In the genomic region with DNA sequence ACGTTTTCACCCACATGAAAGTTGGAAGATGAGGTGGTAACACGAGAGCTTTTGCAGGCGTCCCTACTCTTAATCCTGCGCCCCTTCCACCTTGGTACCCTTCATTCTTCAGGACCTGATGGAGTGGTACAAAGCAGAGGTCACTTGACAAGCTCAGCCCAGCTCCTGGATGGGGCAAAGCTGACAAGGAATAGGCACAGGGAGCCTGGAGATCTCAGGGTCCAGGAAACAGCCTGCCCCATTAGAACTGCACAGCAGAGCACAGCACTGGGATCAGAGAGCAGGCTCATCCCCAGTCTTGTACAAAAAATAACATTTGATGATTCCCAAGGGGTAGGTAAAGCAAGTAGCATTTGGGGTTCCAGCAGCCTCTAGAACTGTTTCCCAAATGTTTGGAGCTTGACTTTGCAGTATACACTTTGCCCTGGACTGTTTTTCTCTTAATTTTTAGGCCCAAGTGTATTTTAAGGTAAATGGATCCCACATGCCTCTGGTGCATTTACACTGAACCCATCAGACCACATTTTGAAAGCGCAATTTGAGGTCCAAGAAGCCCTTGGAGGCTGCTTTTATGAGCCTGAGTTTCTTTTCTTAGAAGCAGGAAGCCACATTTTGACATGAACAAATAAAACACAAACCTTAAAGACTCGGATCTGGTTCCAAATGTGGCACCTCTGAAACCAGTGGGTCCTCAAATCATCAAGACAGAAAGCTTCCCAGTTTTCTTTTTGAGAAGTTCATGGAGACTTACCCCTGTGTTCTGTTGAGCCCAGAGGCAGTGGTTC, we compare ENCODE assay signal across 2 cellular contexts.
TF ChIP-seq lines count a peak whose summit lies in the region.

No MANE protein-coding gene starts in this region.

TF ChIP-seq in GM12878, 131 proteins besides CTCF, POLR2A, EP300 and RAD21:
- TF ChIP-seq RBBP5 (conservative IDR thresholded peaks at IDR 0.05) (no peak), JUND (IDR thresholded peaks at IDR 0.05; ENCODE audit: low read depth, low read length) (no peak), BMI1 (IDR thresholded peaks at IDR 0.05; ENCODE audit: borderline replicate concordance) (no peak), ZNF207 (IDR thresholded peaks at IDR 0.05; ENCODE audit: borderline replicate concordance) (no peak), PML (IDR thresholded peaks at IDR 0.05; ENCODE audit: low read length) (no peak), CREB1 (IDR thresholded peaks at IDR 0.05; ENCODE audit: low read depth) (no peak), NFXL1 (IDR thresholded peaks at IDR 0.05; ENCODE audit: borderline replicate concordance) (no peak), EZH2 (IDR thresholded peaks at IDR 0.05; ENCODE audit: borderline replicate concordance, control insufficient read depth, low read depth, low read length) (no peak), STAT3 (IDR thresholded peaks at IDR 0.05; ENCODE audit: low read depth, low read length) (no peak), NR2F1 (conservative IDR thresholded peaks at IDR 0.05) (no peak), KAT2A (conservative IDR thresholded peaks at IDR 0.05; ENCODE audit: control insufficient read depth, low read depth, low read length) (no peak), YBX1 (IDR thresholded peaks at IDR 0.05) (no peak)
- TF ChIP-seq, protein P1, sequence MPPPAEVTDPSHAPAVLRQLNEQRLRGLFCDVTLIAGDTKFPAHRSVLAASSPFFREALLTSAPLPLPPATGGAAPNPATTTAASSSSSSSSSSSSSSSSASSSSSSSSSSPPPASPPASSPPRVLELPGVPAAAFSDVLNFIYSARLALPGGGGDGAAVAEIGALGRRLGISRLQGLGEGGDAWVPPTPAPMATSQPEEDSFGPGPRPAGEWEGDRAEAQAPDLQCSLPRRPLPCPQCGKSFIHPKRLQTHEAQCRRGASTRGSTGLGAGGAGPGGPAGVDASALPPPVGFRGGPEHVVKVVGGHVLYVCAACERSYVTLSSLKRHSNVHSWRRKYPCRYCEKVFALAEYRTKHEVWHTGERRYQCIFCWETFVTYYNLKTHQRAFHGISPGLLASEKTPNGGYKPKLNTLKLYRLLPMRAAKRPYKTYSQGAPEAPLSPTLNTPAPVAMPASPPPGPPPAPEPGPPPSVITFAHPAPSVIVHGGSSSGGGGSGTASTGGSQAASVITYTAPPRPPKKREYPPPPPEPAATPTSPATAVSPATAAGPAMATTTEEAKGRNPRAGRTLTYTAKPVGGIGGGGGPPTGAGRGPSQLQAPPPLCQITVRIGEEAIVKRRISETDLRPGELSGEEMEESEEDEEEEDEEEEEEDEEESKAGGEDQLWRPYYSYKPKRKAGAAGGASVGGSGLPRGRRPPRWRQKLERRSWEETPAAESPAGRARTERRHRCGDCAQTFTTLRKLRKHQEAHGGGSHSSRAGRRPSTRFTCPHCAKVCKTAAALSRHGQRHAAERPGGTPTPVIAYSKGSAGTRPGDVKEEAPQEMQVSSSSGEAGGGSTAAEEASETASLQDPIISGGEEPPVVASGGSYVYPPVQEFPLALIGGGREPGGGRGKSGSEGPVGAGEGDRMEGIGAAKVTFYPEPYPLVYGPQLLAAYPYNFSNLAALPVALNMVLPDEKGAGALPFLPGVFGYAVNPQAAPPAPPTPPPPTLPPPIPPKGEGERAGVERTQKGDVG (CRISPR knock-in tag; IDR thresholded peaks at IDR 0.05), result no peak

TF ChIP-seq in WTC11, 78 proteins besides CTCF, POLR2A, EP300 and RAD21:
- TF ChIP-seq, protein P2, sequence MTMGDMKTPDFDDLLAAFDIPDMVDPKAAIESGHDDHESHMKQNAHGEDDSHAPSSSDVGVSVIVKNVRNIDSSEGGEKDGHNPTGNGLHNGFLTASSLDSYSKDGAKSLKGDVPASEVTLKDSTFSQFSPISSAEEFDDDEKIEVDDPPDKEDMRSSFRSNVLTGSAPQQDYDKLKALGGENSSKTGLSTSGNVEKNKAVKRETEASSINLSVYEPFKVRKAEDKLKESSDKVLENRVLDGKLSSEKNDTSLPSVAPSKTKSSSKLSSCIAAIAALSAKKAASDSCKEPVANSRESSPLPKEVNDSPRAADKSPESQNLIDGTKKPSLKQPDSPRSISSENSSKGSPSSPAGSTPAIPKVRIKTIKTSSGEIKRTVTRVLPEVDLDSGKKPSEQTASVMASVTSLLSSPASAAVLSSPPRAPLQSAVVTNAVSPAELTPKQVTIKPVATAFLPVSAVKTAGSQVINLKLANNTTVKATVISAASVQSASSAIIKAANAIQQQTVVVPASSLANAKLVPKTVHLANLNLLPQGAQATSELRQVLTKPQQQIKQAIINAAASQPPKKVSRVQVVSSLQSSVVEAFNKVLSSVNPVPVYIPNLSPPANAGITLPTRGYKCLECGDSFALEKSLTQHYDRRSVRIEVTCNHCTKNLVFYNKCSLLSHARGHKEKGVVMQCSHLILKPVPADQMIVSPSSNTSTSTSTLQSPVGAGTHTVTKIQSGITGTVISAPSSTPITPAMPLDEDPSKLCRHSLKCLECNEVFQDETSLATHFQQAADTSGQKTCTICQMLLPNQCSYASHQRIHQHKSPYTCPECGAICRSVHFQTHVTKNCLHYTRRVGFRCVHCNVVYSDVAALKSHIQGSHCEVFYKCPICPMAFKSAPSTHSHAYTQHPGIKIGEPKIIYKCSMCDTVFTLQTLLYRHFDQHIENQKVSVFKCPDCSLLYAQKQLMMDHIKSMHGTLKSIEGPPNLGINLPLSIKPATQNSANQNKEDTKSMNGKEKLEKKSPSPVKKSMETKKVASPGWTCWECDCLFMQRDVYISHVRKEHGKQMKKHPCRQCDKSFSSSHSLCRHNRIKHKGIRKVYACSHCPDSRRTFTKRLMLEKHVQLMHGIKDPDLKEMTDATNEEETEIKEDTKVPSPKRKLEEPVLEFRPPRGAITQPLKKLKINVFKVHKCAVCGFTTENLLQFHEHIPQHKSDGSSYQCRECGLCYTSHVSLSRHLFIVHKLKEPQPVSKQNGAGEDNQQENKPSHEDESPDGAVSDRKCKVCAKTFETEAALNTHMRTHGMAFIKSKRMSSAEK (CRISPR knock-in tag; IDR thresholded peaks at IDR 0.05; ENCODE audit: borderline replicate concordance), result no peak
- TF ChIP-seq TCF7 (CRISPR knock-in tag; IDR thresholded peaks at IDR 0.05; ENCODE audit: low read depth) (no peak), PRRX2 (CRISPR knock-in tag; IDR thresholded peaks at IDR 0.05) (no peak)
